20 cellular contexts compared by ENCODE assay signal in genomic region chr16:68779891-68780290, GRCh38. TPM values are rescaled to one million over a fixed set of nuclear protein-coding genes. Genes with fewer than 3 reads are reported as not detected.
DNase-seq lines count a peak whose midpoint lies in the region; ATAC-seq and TF ChIP-seq lines count a peak whose summit lies in the region.
"Had no signal": no experiment of that assay in that cellular context is flagged by ENCODE, and none has a peak within 500 bp of the region (broad histone marks: within the 10 kb centered on the region; RNA-seq: fewer than 3 reads in every experiment).

No MANE protein-coding gene starts in this region.

- POLR2A ChIA-PET in Panc1 (lab: Charles Lee) = no interaction called here

- TF ChIP-seq CTCF in LNCaP clone FGC (IDR thresholded peaks at IDR 0.05; ENCODE audit: control insufficient read depth, extremely low read depth, insufficient read depth) = no peak
- no peak for TF ChIP-seq CTCF in Panc1 (IDR thresholded peaks at IDR 0.05)
- no peak for TF ChIP-seq CTCF in Peyer's patch (IDR thresholded peaks at IDR 0.05)

- H3K27me3 ChIP-seq in Panc1 (ENCODE audit: control insufficient read depth, insufficient read depth, low read length) (no peaks in the 10 kb centered on the region), Peyer's patch (no peaks in the 10 kb centered on the region)
- H3K27me3 ChIP-seq: gastroesophageal sphincter had no signal

- intact Hi-C loops in Panc1 (cut with micrococcal nuclease; ENCODE audit: unreplicated experiment) = no loop called here
- intact Hi-C loops in left colon (cut with DNase I, micrococcal nuclease) = no loop called here

- no peaks in the 10 kb centered on the region for H3K9me3 ChIP-seq in Panc1 (ENCODE audit: control insufficient read depth, insufficient read depth, low read depth, low read length)
- no peaks in the 10 kb centered on the region for H3K9me3 ChIP-seq in Peyer's patch
- H3K9me3 ChIP-seq: gastroesophageal sphincter had no signal

- BruUV-seq in Panc1 (replicated peaks; lab: Mats Ljungman, UMichigan) = no TSS peak

- H3K36me3 ChIP-seq in Panc1 (ENCODE audit: control insufficient read depth, insufficient read depth, low read length) (no peaks in the 10 kb centered on the region), Peyer's patch (peaks cover 0 to 14% (median 0%) of the 10 kb centered on the region in 3 donors)
- H3K36me3 ChIP-seq: gastroesophageal sphincter had no signal

- in situ Hi-C loops in Panc1 (cut with HindIII; ENCODE audit: low pct_unique_long_range_greater_than_20kb, low sequenced_read_pairs) = no loop called here

- H3K4me1 ChIP-seq in Panc1 (ENCODE audit: control insufficient read depth, insufficient read depth, low read length) (peaks cover 3% of the 10 kb centered on the region; the same call in 1 of the 2 replicates), Peyer's patch (no peaks in the 10 kb centered on the region)
- H3K4me1 ChIP-seq: gastroesophageal sphincter had no signal

- H3K4me3 ChIP-seq in LNCaP clone FGC (ENCODE audit: low read depth, low read length) (no peak overlapping the region), Panc1 (ENCODE audit: low read depth in 2 of 2, low read length in 2 of 2) (no peak overlapping the region), skin epidermis (no peak overlapping the region), Peyer's patch (no peak overlapping the region)
- H3K4me3 ChIP-seq: coronary artery, gastroesophageal sphincter had no signal

- no peak for TF ChIP-seq POLR2A in Peyer's patch (IDR thresholded peaks at IDR 0.05)

- no peak overlapping the region for H3K27ac ChIP-seq in Panc1 (ENCODE audit: low read length)
- peak overlapping the region in 12 of 21 experiments; percentile 9 to 82 (median 31) for H3K27ac ChIP-seq in skin epidermis
- H3K27ac ChIP-seq in Peyer's patch = no peak overlapping the region
- H3K27ac ChIP-seq: coronary artery, gastroesophageal sphincter, HL-60 had no signal

- ATAC-seq in Panc1 (peak; percentile 45; the same call in 1 of the 2 replicates), left colon (peak; percentile 56)
- ATAC-seq: activated CD8-positive, alpha-beta T cell treated with anti-CD3 and anti-CD28 coated beads, Interleukin-2, amount 10 ng/mL, durations not matched to agents 7 days and 5 days; activated naive CD4-positive, alpha-beta T cell treated with anti-CD3 and anti-CD28 coated beads, Interleukin-2, amount 50 U/mL, for 72 hours; gastroesophageal sphincter; HCT116; left cardiac atrium had no signal

- CTCF ChIA-PET in Panc1 (lab: Charles Lee) = no interaction called here

- DNase-seq in LNCaP clone FGC (ENCODE audit: low read depth) (peak; percentile 65), Panc1 (ENCODE audit: low read depth, low spot score) (no peak), left colon (no peak), Peyer's patch (no peak), NCI-H2196 (lab: John Stamatoyannopoulos, UW; ENCODE audit: unreplicated experiment) (no peak), middle frontal gyrus (ENCODE audit: extremely low spot score, low spot score) (no peak), DMS79 treated with DMSO at 0.1 percent for 48 hours (lab: John Stamatoyannopoulos, UW) (no peak)
- DNase-seq: activated CD8-positive, alpha-beta T cell treated with anti-CD3 and anti-CD28 coated beads, Interleukin-2, amount 10 ng/mL, durations not matched to agents 7 days and 5 days; activated T-cell treated with anti-CD3 and anti-CD28 coated beads, Interleukin-2, amount 50 U/mL, for 48 hours; Calu3; left cardiac atrium; NCI-H1105; NCI-H2171 treated with DMSO at 0.1 percent for 48 hours; occipital lobe had no signal

RNA-seq across cellular contexts. Expression of gene CDH1, which starts 42.8 kb away (rescaled TPM):
- total RNA-seq in Panc1 (2021; ENCODE audit: unreplicated experiment) (65.8 TPM), left colon (100 to 1,000 TPM; 714 to 770 TPM), Peyer's patch (100 to 1,000 TPM in 3 of 4 donors, 10 to 100 TPM in 1; 56.9 to 612 (median 429) TPM)
- 9.5 TPM for polyA plus RNA-seq in Panc1 (2012; ENCODE audit: insufficient read length)
- total RNA-seq: activated CD8-positive, alpha-beta T cell treated with anti-CD3 and anti-CD28 coated beads, Interleukin-2, amount 10 ng/mL, durations not matched to agents 7 days and 5 days had no signal

Comparison
In these comparisons a context has a peak if more than half of its experiments do, and no peak if none do; other contexts are left out.
1. H3K27ac ChIP-seq: peak in skin epidermis (12 of 21); none in Panc1 (single experiment) and Peyer's patch (0 of 4).